Comparison of ENCODE assay signal across 18 cellular contexts in genomic region chr4:56755901-56756300, GRCh38.
DNase-seq lines count a peak whose midpoint lies in the region; ATAC-seq and TF ChIP-seq lines count a peak whose summit lies in the region.
"Had no signal": no experiment of that assay in that cellular context is flagged by ENCODE, and none has a peak within 500 bp of the region (broad histone marks: within the 10 kb centered on the region; RNA-seq: fewer than 3 reads in every experiment).

No MANE protein-coding gene starts in this region.

- no peak overlapping the region for H3K4me3 ChIP-seq in CD8-positive, alpha-beta memory T cell (ENCODE audit: low read length)
- H3K4me3 ChIP-seq in ascending aorta: no peak overlapping the region
- H3K4me3 ChIP-seq: mucosa of descending colon, suprapubic skin had no signal

- H3K27ac Mint-ChIP-seq in CD8-positive, alpha-beta memory T cell: peak overlapping the region; percentile 52 to 97 (median 88)
- peak overlapping the region; percentile 94 for H3K27ac Mint-ChIP-seq in effector memory CD8-positive, alpha-beta T cell
- peak overlapping the region; percentile 15 to 93 for H3K27ac Mint-ChIP-seq in natural killer cell treated with Interleukin-12 subunit alpha and Interleukin-12 subunit beta and Interleukin-15 and Interleukin-18, amount 100 ng/mL, for 72 hours

- TF ChIP-seq CTCF in ascending aorta (IDR thresholded peaks at IDR 0.05): no peak

- CTCF ChIA-PET in CD8-positive, alpha-beta memory T cell (lab: Charles Lee): interaction anchor here (0.7 to 1.2 kb wide), 2 partner anchors 25 to 39 kb away, joined by 3 read pairs; no protein-coding TSS in a partner anchor

- H3K4me1 ChIP-seq in CD8-positive, alpha-beta memory T cell (ENCODE audit: insufficient read depth, low read length): peaks cover 37% of the 10 kb centered on the region
- H3K4me1 ChIP-seq in ascending aorta: peaks cover 0 to 19% of the 10 kb centered on the region in 2 donors

- no peaks in the 10 kb centered on the region for H3K27me3 Mint-ChIP-seq in CD8-positive, alpha-beta memory T cell
- no peaks in the 10 kb centered on the region for H3K27me3 Mint-ChIP-seq in effector memory CD8-positive, alpha-beta T cell
- H3K27me3 Mint-ChIP-seq in natural killer cell treated with Interleukin-12 subunit alpha and Interleukin-12 subunit beta and Interleukin-15 and Interleukin-18, amount 100 ng/mL, for 72 hours: no peaks in the 10 kb centered on the region

- intact Hi-C loops in ascending aorta (cut with DNase I): no loop called here

- H3K36me3 ChIP-seq in CD8-positive, alpha-beta memory T cell (ENCODE audit: insufficient read depth, low read length): no peaks in the 10 kb centered on the region
- H3K36me3 ChIP-seq in ascending aorta: no peaks in the 10 kb centered on the region
- H3K36me3 ChIP-seq: brain microvascular endothelial cell, suprapubic skin had no signal

- POLR2A ChIA-PET in CD8-positive, alpha-beta memory T cell (lab: Charles Lee): interaction anchor here (0.6 kb wide), 1 partner anchor 290 kb away, joined by 4 read pairs; no protein-coding TSS in a partner anchor

- H3K27me3 ChIP-seq in CD8-positive, alpha-beta memory T cell (ENCODE audit: insufficient read depth, low read length, poor library complexity, severe bottlenecking): no peaks in the 10 kb centered on the region
- H3K27me3 ChIP-seq in ascending aorta: no peaks in the 10 kb centered on the region
- H3K27me3 ChIP-seq: brain microvascular endothelial cell, suprapubic skin had no signal

- peak overlapping the region in 1 of 7 donors; percentile 72 for H3K4me3 Mint-ChIP-seq in CD8-positive, alpha-beta memory T cell
- H3K4me3 Mint-ChIP-seq in effector memory CD8-positive, alpha-beta T cell: no peak overlapping the region
- no peak overlapping the region for H3K4me3 Mint-ChIP-seq in natural killer cell treated with Interleukin-12 subunit alpha and Interleukin-12 subunit beta and Interleukin-15 and Interleukin-18, amount 100 ng/mL, for 72 hours
- H3K4me3 Mint-ChIP-seq: CD14-positive monocyte had no signal

- no peak for ATAC-seq in effector memory CD8-positive, alpha-beta T cell (replicated peaks)
- no peak for ATAC-seq in natural killer cell treated with Interleukin-12 subunit alpha and Interleukin-12 subunit beta and Interleukin-15 and Interleukin-18, amount 100 ng/mL, for 72 hours
- no peak for ATAC-seq in HG03196 (IDR thresholded peaks at IDR 0.05; ENCODE audit: unreplicated experiment)
- ATAC-seq: mucosa of descending colon had no signal

- H3K4me1 Mint-ChIP-seq in CD8-positive, alpha-beta memory T cell: peaks cover 50% of the 10 kb centered on the region in 3 donors
- H3K4me1 Mint-ChIP-seq in effector memory CD8-positive, alpha-beta T cell (ENCODE audit: low read depth in 2 of 2): peaks cover 30 to 39% of the 10 kb centered on the region in 2 donors
- H3K4me1 Mint-ChIP-seq in natural killer cell treated with Interleukin-12 subunit alpha and Interleukin-12 subunit beta and Interleukin-15 and Interleukin-18, amount 100 ng/mL, for 72 hours (ENCODE audit: low read depth in 2 of 2): peaks cover 38 to 44% of the 10 kb centered on the region in 2 donors

- no peaks in the 10 kb centered on the region for H3K9me3 ChIP-seq in CD8-positive, alpha-beta memory T cell (ENCODE audit: low read length)
- H3K9me3 ChIP-seq in ascending aorta: no peaks in the 10 kb centered on the region
- H3K9me3 ChIP-seq: mucosa of descending colon, suprapubic skin had no signal

- DNase-seq in CD8-positive, alpha-beta memory T cell: no peak
- DNase-seq in M059J (ENCODE audit: low read depth): peak; percentile 82
- DNase-seq in effector memory CD8-positive, alpha-beta T cell: no peak
- no peak for DNase-seq in natural killer cell treated with Interleukin-12 subunit alpha and Interleukin-12 subunit beta and Interleukin-15 and Interleukin-18, amount 100 ng/mL, for 72 hours (ENCODE audit: low spot score)
- DNase-seq in ascending aorta (ENCODE audit: low spot score in 2 of 2): no peak
- no peak for DNase-seq in putamen (ENCODE audit: low spot score)
- DNase-seq: activated gamma-delta T cell; brain microvascular endothelial cell; effector memory CD4-positive, alpha-beta T cell; kidney; mucosa of descending colon; NCI-H2029 treated with DMSO at 0.1 percent for 48 hours; posterior cingulate gyrus; SHP77; stimulated activated CD4-positive, alpha-beta T cell treated with anti-CD3 and anti-CD28 coated beads, Interleukin-12 subunit alpha, Interleukin-12 subunit beta, amount 100 ng/mL, for 4 hours had no signal

- no peaks in the 10 kb centered on the region for H3K9me3 Mint-ChIP-seq in CD8-positive, alpha-beta memory T cell
- H3K9me3 Mint-ChIP-seq in effector memory CD8-positive, alpha-beta T cell: no peaks in the 10 kb centered on the region
- peaks cover 4% of the 10 kb centered on the region for H3K9me3 Mint-ChIP-seq in natural killer cell treated with Interleukin-12 subunit alpha and Interleukin-12 subunit beta and Interleukin-15 and Interleukin-18, amount 100 ng/mL, for 72 hours

- no peak overlapping the region for H3K27ac ChIP-seq in CD8-positive, alpha-beta memory T cell (ENCODE audit: low read depth, low read length)
- H3K27ac ChIP-seq in ascending aorta: no peak overlapping the region
- H3K27ac ChIP-seq: brain microvascular endothelial cell had no signal

- no peaks in the 10 kb centered on the region for H3K36me3 Mint-ChIP-seq in CD8-positive, alpha-beta memory T cell
- H3K36me3 Mint-ChIP-seq in effector memory CD8-positive, alpha-beta T cell (ENCODE audit: insufficient read depth): no peaks in the 10 kb centered on the region
- H3K36me3 Mint-ChIP-seq in natural killer cell treated with Interleukin-12 subunit alpha and Interleukin-12 subunit beta and Interleukin-15 and Interleukin-18, amount 100 ng/mL, for 72 hours: peaks cover 6% of the 10 kb centered on the region
- H3K36me3 Mint-ChIP-seq: CD14-positive monocyte had no signal
